In the genomic region with DNA sequence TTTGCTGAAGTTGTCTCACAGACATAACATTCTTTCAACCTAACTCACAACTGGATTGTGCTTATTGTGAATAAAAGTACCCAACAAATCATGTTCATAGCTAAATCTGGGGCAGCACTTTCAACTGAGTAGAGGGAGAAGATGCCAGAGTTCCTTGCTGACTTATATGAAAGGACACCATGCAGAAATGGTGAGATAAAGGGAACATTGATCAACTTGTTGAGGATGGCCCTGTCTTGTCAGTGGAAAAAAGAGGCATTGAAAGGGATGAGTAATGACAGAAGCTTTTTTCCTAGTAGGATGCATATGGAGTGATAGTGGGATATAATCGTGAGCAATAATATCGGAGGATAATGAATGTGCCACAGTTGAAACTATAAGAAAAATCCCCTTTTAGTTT, we compare ENCODE assay signal across 30 cellular contexts.
"Had no signal": no experiment of that assay in that cellular context is flagged by ENCODE, and none has a peak within 500 bp of the region (broad histone marks: within the 10 kb centered on the region; RNA-seq: fewer than 3 reads in every experiment).

No MANE protein-coding gene starts in this region.

- H3K4me1 ChIP-seq: adrenal gland, breast epithelium had no signal

- H3K4me3 ChIP-seq: adrenal gland, body of pancreas, breast epithelium, PC-9, SJCRH30 had no signal

- H3K27me3 Mint-ChIP-seq: activated CD4-positive, alpha-beta memory T cell treated with anti-CD3 and anti-CD28 coated beads for 36 hours had no signal

- H3K27me3 ChIP-seq: adrenal gland, body of pancreas, breast epithelium, SJCRH30 had no signal

- DNase-seq: activated CD4-positive, alpha-beta memory T cell treated with anti-CD3 and anti-CD28 coated beads for 36 hours; activated CD4-positive, alpha-beta T cell treated with anti-CD3 and anti-CD28 coated beads for 4 hours; activated CD4-positive, alpha-beta T cell treated with anti-CD3 and anti-CD28 coated beads, Interleukin-2, amount 50 U/mL, for 1 hour; activated CD4-positive, CD25-positive, alpha-beta regulatory T cell treated with anti-CD3 and anti-CD28 coated beads, Interleukin-2, amount 50 U/mL, for 72 hours; activated CD8-positive, alpha-beta memory T cell treated with anti-CD3 and anti-CD28 coated beads, Interleukin-2, amount 50 U/mL, for 4 hours; activated gamma-delta T cell treated with Interleukin-2 at 50 U/mL for 16 hours; activated naive CD4-positive, alpha-beta T cell treated with anti-CD3 and anti-CD28 coated beads for 36 hours; activated T-cell treated with anti-CD3 and anti-CD28 coated beads for 4 hours; activated T-cell treated with anti-CD3 and anti-CD28 coated beads, Interleukin-2, amount 50 U/mL, for 4 hours; adrenal gland; body of pancreas; cerebellar nuclear complex; NCI-H1092 treated with DMSO at 0.1 percent for 48 hours; NCI-H1417; NCI-H146; NCI-H187; NCI-H2029 treated with DMSO at 0.1 percent for 48 hours; NCI-H2107; NCI-H2171; NCI-H510A; NCI-H526; NCI-H748 treated with DMSO at 0.1 percent for 48 hours; NK-92 treated with Interleukin-12 subunit alpha and Interleukin-12 subunit beta, amount 100 ng/mL, for 24 hours; PC-9; Right ventricle myocardium superior; SJCRH30 had no signal

- H3K27ac ChIP-seq: adrenal gland, body of pancreas, breast epithelium, PC-9, SJCRH30 had no signal

- H3K4me3 Mint-ChIP-seq: activated CD4-positive, alpha-beta memory T cell treated with anti-CD3 and anti-CD28 coated beads for 36 hours; activated naive CD4-positive, alpha-beta T cell treated with anti-CD3 and anti-CD28 coated beads for 36 hours; activated T-cell treated with anti-CD3 and anti-CD28 coated beads, Interleukin-2, amount 50 U/mL, for 4 hours; activated T-helper 1 cell treated with anti-CD3 and anti-CD28 coated beads, Interleukin-12 subunit alpha, Interleukin-12 subunit beta, Interleukin-2, Interleukin-4 antibody, amounts not matched to agents 30 ng/mL and 10 ng/mL and 1 ng/mL, durations not matched to agents 14 hours and 24 hours and 36 hours; WTC11 had no signal

- H3K36me3 Mint-ChIP-seq: activated CD4-positive, alpha-beta memory T cell treated with anti-CD3 and anti-CD28 coated beads for 36 hours; activated naive CD4-positive, alpha-beta T cell treated with anti-CD3 and anti-CD28 coated beads, Interleukin-2, amount 50 U/mL, for 72 hours; WTC11 had no signal

- H3K27ac Mint-ChIP-seq: activated CD4-positive, alpha-beta memory T cell treated with anti-CD3 and anti-CD28 coated beads for 36 hours; activated naive CD4-positive, alpha-beta T cell treated with anti-CD3 and anti-CD28 coated beads for 36 hours; activated naive CD4-positive, alpha-beta T cell treated with anti-CD3 and anti-CD28 coated beads, Interleukin-2, amount 50 U/mL, for 72 hours; activated T-helper 1 cell treated with anti-CD3 and anti-CD28 coated beads, Interleukin-12 subunit alpha, Interleukin-12 subunit beta, Interleukin-2, Interleukin-4 antibody, amounts not matched to agents 30 ng/mL and 10 ng/mL and 1 ng/mL, durations not matched to agents 14 hours and 24 hours and 36 hours; WTC11 had no signal

- H2AFZ ChIP-seq: PC-9 had no signal

- H3K4me2 ChIP-seq: PC-9 had no signal

- H3K4me1 Mint-ChIP-seq: WTC11 had no signal

- ATAC-seq: activated naive CD4-positive, alpha-beta T cell treated with anti-CD3 and anti-CD28 coated beads, Interleukin-2, amount 50 U/mL, for 72 hours; activated T-cell treated with anti-CD3 and anti-CD28 coated beads, Interleukin-2, amount 50 U/mL, for 4 hours; body of pancreas; WTC11 had no signal
